In the genomic region with DNA sequence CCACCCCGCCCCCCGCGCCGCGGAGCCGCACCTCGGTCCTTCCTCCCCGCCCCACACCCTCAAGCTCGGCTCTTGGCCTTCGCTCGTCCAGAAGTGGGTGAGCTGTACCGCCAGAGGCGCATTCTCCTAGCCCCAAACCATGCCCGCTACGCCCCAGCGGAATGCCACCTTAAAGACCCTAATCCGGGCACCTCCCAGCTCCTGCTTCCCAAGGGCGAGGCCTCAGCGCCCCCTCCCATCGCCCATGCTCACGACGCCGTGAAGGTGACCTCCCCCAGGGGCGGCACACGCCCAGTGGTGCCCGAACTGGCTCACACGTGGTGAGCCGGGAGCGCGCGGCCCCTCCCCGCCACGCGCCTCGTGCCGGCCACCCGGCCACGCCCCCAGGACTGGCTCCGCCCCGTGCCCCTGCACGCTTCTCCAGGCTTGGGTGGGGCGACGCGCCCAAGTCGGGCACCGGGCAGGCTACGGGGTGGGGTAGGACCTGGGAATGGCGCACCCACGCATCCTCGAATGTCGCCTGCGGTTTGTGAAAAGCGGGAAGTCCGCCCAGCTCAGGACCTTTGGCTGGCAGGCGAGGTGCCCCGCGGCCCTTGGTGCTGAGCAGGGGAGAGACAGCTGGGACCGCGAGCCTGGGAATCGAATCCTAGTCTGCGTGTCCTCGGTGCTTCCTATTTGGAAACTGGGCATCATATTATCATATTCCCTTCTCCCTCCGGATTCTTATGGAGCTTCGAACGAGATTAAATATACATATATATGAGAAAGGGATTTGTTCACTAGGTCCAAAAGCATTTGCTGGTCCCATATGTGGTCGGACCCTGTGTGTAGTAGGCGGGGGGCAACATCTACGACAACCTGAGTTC, we compare ENCODE assay signal across 8 cellular contexts. TPM values are rescaled to one million over a fixed set of nuclear protein-coding genes. Genes with fewer than 3 reads are reported as not detected.
A peak's percentile ranks its signal among the peaks of the same experiment; 100 is the strongest.
DNase-seq lines count a peak whose midpoint lies in the region; ATAC-seq and TF ChIP-seq lines count a peak whose summit lies in the region.

No MANE protein-coding gene starts in this region.

- peak overlapping the region; percentile 72 to 90 for H3K9ac ChIP-seq in liver (ENCODE audit: low read depth in 1 of 2, low read length in 2 of 2)

- H3K9me3 ChIP-seq in liver (ENCODE audit: control insufficient read depth in 4 of 4, low read length in 3 of 4): no peaks in the 10 kb centered on the region

- under 1% methylated on average over 68 of the region's 68 CpGs for WGBS in liver

- peak overlapping the region; percentile 68 to 88 (median 85) for H3K4me3 ChIP-seq in liver (ENCODE audit: low read depth in 1 of 3, low read length in 3 of 3)

- no peaks in the 10 kb centered on the region for H3K9me3 Mint-ChIP-seq in activated CD4-positive, alpha-beta T cell treated with anti-CD3 and anti-CD28 coated beads, Interleukin-2, amount 10 ng/mL, durations not matched to agents 7 days and 5 days

- ATAC-seq in HG03457 (IDR thresholded peaks at IDR 0.05; ENCODE audit: unreplicated experiment): peak; percentile 48

- H3K36me3 Mint-ChIP-seq in activated CD4-positive, alpha-beta T cell treated with anti-CD3 and anti-CD28 coated beads, Interleukin-2, amount 10 ng/mL, durations not matched to agents 7 days and 5 days (ENCODE audit: low read depth): no peaks in the 10 kb centered on the region

- CTCF ChIA-PET in activated CD4-positive, alpha-beta T cell treated with anti-CD3 and anti-CD28 coated beads, Interleukin-2, amount 10 ng/mL, durations not matched to agents 7 days and 5 days (lab: Charles Lee): interaction anchor here (1.5 to 1.7 kb wide), 2 partner anchors 14 to 24 kb away, joined by 5 to 7 read pairs; no protein-coding TSS in a partner anchor

- H3K27me3 Mint-ChIP-seq in activated CD4-positive, alpha-beta T cell treated with anti-CD3 and anti-CD28 coated beads, Interleukin-2, amount 10 ng/mL, durations not matched to agents 7 days and 5 days: no peaks in the 10 kb centered on the region

- TF ChIP-seq CTCF in C4-2B (conservative IDR thresholded peaks at IDR 0.05): no peak; the same call in 1 of the 2 replicates
- no peak for TF ChIP-seq CTCF in liver (IDR thresholded peaks at IDR 0.05; ENCODE audit: low read depth, low read length, missing input control)

- POLR2A ChIA-PET in activated CD4-positive, alpha-beta T cell treated with anti-CD3 and anti-CD28 coated beads, Interleukin-2, amount 10 ng/mL, durations not matched to agents 7 days and 5 days (lab: Charles Lee): no interaction called here

- H3K36me3 ChIP-seq in liver (ENCODE audit: control insufficient read depth in 4 of 4, insufficient read depth in 3 of 4, low read depth in 1 of 4, low read length in 3 of 4): no peaks in the 10 kb centered on the region

- H3K4me3 Mint-ChIP-seq in activated CD4-positive, alpha-beta T cell treated with anti-CD3 and anti-CD28 coated beads, Interleukin-2, amount 10 ng/mL, durations not matched to agents 7 days and 5 days: peak overlapping the region; percentile 87

- peaks cover 24% of the 10 kb centered on the region for H3K4me1 Mint-ChIP-seq in activated CD4-positive, alpha-beta T cell treated with anti-CD3 and anti-CD28 coated beads, Interleukin-2, amount 10 ng/mL, durations not matched to agents 7 days and 5 days

- peak overlapping the region; percentile 95 for H3K27ac Mint-ChIP-seq in activated CD4-positive, alpha-beta T cell treated with anti-CD3 and anti-CD28 coated beads, Interleukin-2, amount 10 ng/mL, durations not matched to agents 7 days and 5 days

- no peaks in the 10 kb centered on the region for H3K27me3 ChIP-seq in liver (ENCODE audit: control insufficient read depth in 4 of 4, insufficient read depth in 4 of 4, low read length in 3 of 4)

- peaks cover 7 to 31% (median 16%) of the 10 kb centered on the region in 4 donors for H3K4me1 ChIP-seq in liver (ENCODE audit: control insufficient read depth in 4 of 4, insufficient read depth in 4 of 4, low read length in 3 of 4)

- peak in 1 of 2 donors; percentile 4 for TF ChIP-seq RAD21 in liver (IDR thresholded peaks at IDR 0.05)

- peak overlapping the region; percentile 96 for H3K27ac ChIP-seq in C4-2B
- peak overlapping the region; percentile 88 to 89 for H3K27ac ChIP-seq in liver (ENCODE audit: low read depth in 1 of 2, low read length in 2 of 2)

- DNase-seq in GM19240 (ENCODE audit: insufficient read length, low spot score) (peak; percentile 82), NCI-H524 (lab: John Stamatoyannopoulos, UW) (peak; percentile 93 to 98), dedifferentiated amniotic fluid mesenchymal stem cell (ENCODE audit: extremely low spot score) (peak; percentile 60)
- DNase-seq in activated CD4-positive, alpha-beta T cell treated with anti-CD3 and anti-CD28 coated beads, Interleukin-2, amount 10 ng/mL, durations not matched to agents 7 days and 5 days: peak; percentile 89
- DNase-seq in stimulated activated CD4-positive, alpha-beta T cell treated with anti-CD3 and anti-CD28 coated beads, Interleukin-4, amount 100 ng/mL, for 1 hour: peak; percentile 96

TF ChIP-seq in liver, 16 proteins besides CTCF, POLR2A, EP300 and RAD21:
- TF ChIP-seq GABPA (IDR thresholded peaks at IDR 0.05 in 1 of 2, conservative IDR thresholded peaks at IDR 0.05 in 1 of 2) (no peak), YY1 (IDR thresholded peaks at IDR 0.05) (peak; percentile 55), SP1 (IDR thresholded peaks at IDR 0.05) (peak; percentile 9), TAF1 (conservative IDR thresholded peaks at IDR 0.05) (no peak), FOXA2 (IDR thresholded peaks at IDR 0.05) (no peak)
- TF ChIP-seq, protein P1, sequence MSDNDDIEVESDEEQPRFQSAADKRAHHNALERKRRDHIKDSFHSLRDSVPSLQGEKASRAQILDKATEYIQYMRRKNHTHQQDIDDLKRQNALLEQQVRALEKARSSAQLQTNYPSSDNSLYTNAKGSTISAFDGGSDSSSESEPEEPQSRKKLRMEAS (IDR thresholded peaks at IDR 0.05): peak; percentile 17
- TF ChIP-seq, protein P2, sequence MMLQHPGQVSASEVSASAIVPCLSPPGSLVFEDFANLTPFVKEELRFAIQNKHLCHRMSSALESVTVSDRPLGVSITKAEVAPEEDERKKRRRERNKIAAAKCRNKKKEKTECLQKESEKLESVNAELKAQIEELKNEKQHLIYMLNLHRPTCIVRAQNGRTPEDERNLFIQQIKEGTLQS (IDR thresholded peaks at IDR 0.05): no peak
- TF ChIP-seq, protein P3, sequence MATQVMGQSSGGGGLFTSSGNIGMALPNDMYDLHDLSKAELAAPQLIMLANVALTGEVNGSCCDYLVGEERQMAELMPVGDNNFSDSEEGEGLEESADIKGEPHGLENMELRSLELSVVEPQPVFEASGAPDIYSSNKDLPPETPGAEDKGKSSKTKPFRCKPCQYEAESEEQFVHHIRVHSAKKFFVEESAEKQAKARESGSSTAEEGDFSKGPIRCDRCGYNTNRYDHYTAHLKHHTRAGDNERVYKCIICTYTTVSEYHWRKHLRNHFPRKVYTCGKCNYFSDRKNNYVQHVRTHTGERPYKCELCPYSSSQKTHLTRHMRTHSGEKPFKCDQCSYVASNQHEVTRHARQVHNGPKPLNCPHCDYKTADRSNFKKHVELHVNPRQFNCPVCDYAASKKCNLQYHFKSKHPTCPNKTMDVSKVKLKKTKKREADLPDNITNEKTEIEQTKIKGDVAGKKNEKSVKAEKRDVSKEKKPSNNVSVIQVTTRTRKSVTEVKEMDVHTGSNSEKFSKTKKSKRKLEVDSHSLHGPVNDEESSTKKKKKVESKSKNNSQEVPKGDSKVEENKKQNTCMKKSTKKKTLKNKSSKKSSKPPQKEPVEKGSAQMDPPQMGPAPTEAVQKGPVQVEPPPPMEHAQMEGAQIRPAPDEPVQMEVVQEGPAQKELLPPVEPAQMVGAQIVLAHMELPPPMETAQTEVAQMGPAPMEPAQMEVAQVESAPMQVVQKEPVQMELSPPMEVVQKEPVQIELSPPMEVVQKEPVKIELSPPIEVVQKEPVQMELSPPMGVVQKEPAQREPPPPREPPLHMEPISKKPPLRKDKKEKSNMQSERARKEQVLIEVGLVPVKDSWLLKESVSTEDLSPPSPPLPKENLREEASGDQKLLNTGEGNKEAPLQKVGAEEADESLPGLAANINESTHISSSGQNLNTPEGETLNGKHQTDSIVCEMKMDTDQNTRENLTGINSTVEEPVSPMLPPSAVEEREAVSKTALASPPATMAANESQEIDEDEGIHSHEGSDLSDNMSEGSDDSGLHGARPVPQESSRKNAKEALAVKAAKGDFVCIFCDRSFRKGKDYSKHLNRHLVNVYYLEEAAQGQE (IDR thresholded peaks at IDR 0.05): peak; percentile 8

RNA-seq across cellular contexts. Expression of gene SOX12, which starts 0.9 kb away (rescaled TPM):
- 1 to 10 TPM; 5.6 to 6.0 TPM for total RNA-seq in activated CD4-positive, alpha-beta T cell treated with anti-CD3 and anti-CD28 coated beads, Interleukin-2, amount 10 ng/mL, durations not matched to agents 7 days and 5 days
- 1 to 10 TPM in 1 of 2 donors, under 1 TPM in 1; 0.67 to 4.2 TPM for total RNA-seq in liver
- polyA plus RNA-seq in liver: 1 to 10 TPM; 1.3 to 2.0 TPM

RNA-seq across cellular contexts. Expression of gene NRSN2, which starts 22.5 kb away (rescaled TPM):
- 1 to 10 TPM in 1 of 2 experiments, under 1 TPM in 1; 0.87 to 1.2 TPM for total RNA-seq in activated CD4-positive, alpha-beta T cell treated with anti-CD3 and anti-CD28 coated beads, Interleukin-2, amount 10 ng/mL, durations not matched to agents 7 days and 5 days
- total RNA-seq in liver: 10 to 100 TPM in 1 of 2 donors, 1 to 10 TPM in 1; 1.9 to 12.0 TPM
- polyA plus RNA-seq in liver: 1 to 10 TPM; 3.5 to 6.0 TPM

RNA-seq across cellular contexts. Expression of gene ZCCHC3, which starts 27.0 kb away (rescaled TPM):
- total RNA-seq in activated CD4-positive, alpha-beta T cell treated with anti-CD3 and anti-CD28 coated beads, Interleukin-2, amount 10 ng/mL, durations not matched to agents 7 days and 5 days: 10 to 100 TPM; 26.4 to 27.1 TPM
- 10 to 100 TPM in 1 of 2 donors, 1 to 10 TPM in 1; 6.2 to 22.1 TPM for total RNA-seq in liver
- polyA plus RNA-seq in liver: 1 to 10 TPM; 2.4 to 5.0 TPM

RNA-seq across cellular contexts. Expression of gene C20orf96, which starts 33.9 kb away (rescaled TPM):
- total RNA-seq in activated CD4-positive, alpha-beta T cell treated with anti-CD3 and anti-CD28 coated beads, Interleukin-2, amount 10 ng/mL, durations not matched to agents 7 days and 5 days: 1 to 10 TPM; 7.8 to 8.2 TPM
- total RNA-seq in liver: 1 to 10 TPM; 1.2 to 2.2 TPM
- 1 to 10 TPM in 1 of 2 donors, under 1 TPM in 1; 0.70 to 2.6 TPM for polyA plus RNA-seq in liver

RNA-seq across cellular contexts. Expression of gene TRIB3, which starts 56.1 kb away (rescaled TPM):
- total RNA-seq in activated CD4-positive, alpha-beta T cell treated with anti-CD3 and anti-CD28 coated beads, Interleukin-2, amount 10 ng/mL, durations not matched to agents 7 days and 5 days: 10 to 100 TPM; 16.0 to 18.8 TPM
- total RNA-seq in liver: 10 to 100 TPM in 1 of 2 donors, 1 to 10 TPM in 1; 4.8 to 36.3 TPM
- 10 to 100 TPM; 41.2 to 63.1 TPM for polyA plus RNA-seq in liver

Comparison
In these comparisons a context has a peak if more than half of its experiments do, and no peak if none do; other contexts are left out.
1. Peak in every context shown above with its lines: DNase-seq, ATAC-seq, H3K4me3 ChIP-seq and H3K27ac ChIP-seq.